16 cellular contexts compared by ENCODE assay signal in the genomic region with DNA sequence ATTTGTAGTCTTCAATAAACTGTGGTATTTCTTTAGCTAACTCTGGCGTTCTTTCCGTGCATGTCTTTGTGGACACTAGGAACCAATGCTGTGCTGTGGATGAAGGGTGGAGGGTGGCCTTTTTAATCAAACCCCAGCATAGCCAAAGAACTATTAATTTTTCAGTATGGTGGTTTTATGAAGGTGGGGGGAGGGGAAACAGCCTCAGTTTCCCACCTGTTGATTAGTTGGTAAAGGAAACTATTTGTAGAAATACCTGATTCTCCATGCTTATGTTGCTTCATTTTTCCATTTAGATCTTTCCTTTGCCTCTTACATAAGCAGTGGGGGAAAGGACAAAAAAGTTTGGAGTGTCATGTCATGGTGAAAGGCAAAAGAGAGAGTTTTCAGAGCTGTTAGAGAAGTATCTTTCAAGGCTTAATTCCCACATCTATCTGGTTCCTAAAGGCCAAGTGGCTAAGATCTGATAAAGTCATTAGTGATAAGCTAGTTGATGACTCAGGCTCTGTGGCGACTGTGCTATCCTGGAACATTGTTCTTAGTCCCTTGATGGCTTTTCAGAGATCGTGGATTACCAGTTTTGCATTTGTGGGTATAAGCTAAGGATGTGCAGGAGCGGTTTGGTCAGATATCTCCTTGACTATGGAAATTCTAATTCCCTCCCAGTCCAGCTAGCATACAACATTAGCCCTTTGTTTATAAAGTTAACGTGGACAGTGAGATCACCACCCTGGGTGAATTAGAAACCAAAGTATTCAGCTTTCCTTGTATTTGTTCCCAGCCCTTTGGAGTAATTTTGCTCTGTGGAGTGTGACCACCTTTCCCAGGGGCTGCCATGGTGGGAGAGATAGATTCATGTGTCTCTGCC. TPM values are rescaled to one million over a fixed set of nuclear protein-coding genes. Genes with fewer than 3 reads are reported as not detected.
DNase-seq lines count a peak whose midpoint lies in the region; ATAC-seq, FAIRE-seq and TF ChIP-seq lines count a peak whose summit lies in the region.
"Had no signal": no experiment of that assay in that cellular context is flagged by ENCODE, and none has a peak within 500 bp of the region (broad histone marks: within the 10 kb centered on the region; RNA-seq: fewer than 3 reads in every experiment).

No MANE protein-coding gene starts in this region.

- H3K27me3 ChIP-seq in AG04450 (ENCODE audit: control insufficient read depth, insufficient read depth, low read length), result no peaks in the 10 kb centered on the region
- no peaks in the 10 kb centered on the region for H3K27me3 ChIP-seq in suprapubic skin
- H3K27me3 ChIP-seq: BLaER1 treated with 17β-estradiol and CSF1 and Interleukin-3, amounts not matched to agents 10 nM and 100 nM; right lobe of liver had no signal

- FAIRE-seq in D721Med (lab: Jason Lieb, UNC), result peak; percentile 11
- FAIRE-seq: bronchial epithelial cell had no signal

- peaks cover 72% of the 10 kb centered on the region for H3K36me3 Mint-ChIP-seq in activated T-helper 2 cell treated with anti-CD3 and anti-CD28 coated beads, Interferon-gamma antibody, Interleukin-2, Interleukin-4, amounts not matched to agents 10 μg/mL and 5 μg/mL and 100 μg/mL, durations not matched to agents 14 hours and 24 hours and 36 hours (ENCODE audit: low read depth)

- H3K4me3 ChIP-seq in AG04450 (ENCODE audit: low read depth, low read length) (no peak overlapping the region), suprapubic skin (no peak overlapping the region)
- H3K4me3 ChIP-seq: BLaER1 treated with 17β-estradiol and CSF1 and Interleukin-3, amounts not matched to agents 10 nM and 100 nM; right lobe of liver had no signal

- DNase-seq in AG04450 (ENCODE audit: low read depth, low spot score), result no peak
- no peak for DNase-seq in D721Med (ENCODE audit: insufficient read length, low spot score)
- DNase-seq in activated T-helper 2 cell treated with anti-CD3 and anti-CD28 coated beads, Interferon-gamma antibody, Interleukin-2, Interleukin-4, amounts not matched to agents 10 μg/mL and 5 μg/mL and 100 μg/mL, durations not matched to agents 14 hours and 24 hours and 36 hours (ENCODE audit: low spot score), result no peak
- DNase-seq in iris pigment epithelial cell (ENCODE audit: low read depth), result peak; percentile 32
- no peak for DNase-seq in OCI-M1 (lab: John Stamatoyannopoulos, UW)
- no peak for DNase-seq in suprapubic skin (ENCODE audit: low spot score in 2 of 2)
- no peak for DNase-seq in NCI-H146 (lab: John Stamatoyannopoulos, UW)
- DNase-seq: KG1; kidney glomerular epithelial cell; NCI-H526 treated with DMSO at 0.1 percent for 48 hours; right lobe of liver; stimulated activated CD4-positive, alpha-beta T cell treated with anti-CD3 and anti-CD28 coated beads, Interleukin-4, amount 100 ng/mL, for 4 hours; stimulated activated naive CD4-positive, alpha-beta T cell treated with Interleukin-2 at 50 U/mL for 16 hours had no signal

- H3K27ac ChIP-seq in AG04450 (ENCODE audit: low read depth, low read length) (peak overlapping the region; percentile 39), suprapubic skin (no peak overlapping the region)
- H3K27ac ChIP-seq: BLaER1 treated with 17β-estradiol and CSF1 and Interleukin-3, amounts not matched to agents 10 nM and 100 nM; right lobe of liver had no signal

- WGBS in suprapubic skin, result 66% methylated on average over 6 of the region's 6 CpGs

- CTCF ChIA-PET in AG04450 (lab: Charles Lee), result interaction anchor here (1.0 to 1.6 kb wide), 3 partner anchors 8 to 283 kb away, joined by 3 to 10 read pairs (median 5); a partner anchor contains a TSS

- no peaks in the 10 kb centered on the region for H3K9me3 Mint-ChIP-seq in activated T-helper 2 cell treated with anti-CD3 and anti-CD28 coated beads, Interferon-gamma antibody, Interleukin-2, Interleukin-4, amounts not matched to agents 10 μg/mL and 5 μg/mL and 100 μg/mL, durations not matched to agents 14 hours and 24 hours and 36 hours

- H3K27ac Mint-ChIP-seq in activated T-helper 2 cell treated with anti-CD3 and anti-CD28 coated beads, Interferon-gamma antibody, Interleukin-2, Interleukin-4, amounts not matched to agents 10 μg/mL and 5 μg/mL and 100 μg/mL, durations not matched to agents 14 hours and 24 hours and 36 hours, result peak overlapping the region; percentile 60

- H3K9me3 ChIP-seq in AG04450 (ENCODE audit: control insufficient read depth, insufficient read depth, low read length) (no peaks in the 10 kb centered on the region), suprapubic skin (no peaks in the 10 kb centered on the region)
- H3K9me3 ChIP-seq: BLaER1 treated with 17β-estradiol and CSF1 and Interleukin-3, amounts not matched to agents 10 nM and 100 nM; right lobe of liver had no signal

- H3K27me3 Mint-ChIP-seq in activated T-helper 2 cell treated with anti-CD3 and anti-CD28 coated beads, Interferon-gamma antibody, Interleukin-2, Interleukin-4, amounts not matched to agents 10 μg/mL and 5 μg/mL and 100 μg/mL, durations not matched to agents 14 hours and 24 hours and 36 hours (ENCODE audit: low read depth), result no peaks in the 10 kb centered on the region

- TF ChIP-seq POLR2A in suprapubic skin (IDR thresholded peaks at IDR 0.05), result no peak

- H3K4me1 Mint-ChIP-seq in activated T-helper 2 cell treated with anti-CD3 and anti-CD28 coated beads, Interferon-gamma antibody, Interleukin-2, Interleukin-4, amounts not matched to agents 10 μg/mL and 5 μg/mL and 100 μg/mL, durations not matched to agents 14 hours and 24 hours and 36 hours (ENCODE audit: low read depth), result peaks cover 26% of the 10 kb centered on the region

- intact Hi-C loops in activated T-helper 2 cell treated with anti-CD3 and anti-CD28 coated beads, Interferon-gamma antibody, Interleukin-2, Interleukin-4, amounts not matched to agents 10 μg/mL and 5 μg/mL and 100 μg/mL, durations not matched to agents 14 hours and 24 hours and 36 hours (cut with micrococcal nuclease), result no loop called here

- ATAC-seq in GM18870 (IDR thresholded peaks at IDR 0.05; ENCODE audit: unreplicated experiment), result no peak
- ATAC-seq: right lobe of liver had no signal

- H3K4me3 Mint-ChIP-seq in activated T-helper 2 cell treated with anti-CD3 and anti-CD28 coated beads, Interferon-gamma antibody, Interleukin-2, Interleukin-4, amounts not matched to agents 10 μg/mL and 5 μg/mL and 100 μg/mL, durations not matched to agents 14 hours and 24 hours and 36 hours (ENCODE audit: low read depth), result no peak overlapping the region

- H3K36me3 ChIP-seq in suprapubic skin, result peaks cover 88% of the 10 kb centered on the region

- POLR2A ChIA-PET in AG04450 (lab: Yijun Ruan, JAX), result no interaction called here

- H3K4me1 ChIP-seq in suprapubic skin, result no peaks in the 10 kb centered on the region
- H3K4me1 ChIP-seq: BLaER1 treated with 17β-estradiol and CSF1 and Interleukin-3, amounts not matched to agents 10 nM and 100 nM; right lobe of liver had no signal

- TF ChIP-seq CTCF in AG04450 (IDR thresholded peaks at IDR 0.05; ENCODE audit: low read depth, low read length) (no peak), D721Med (IDR thresholded peaks at IDR 0.05; ENCODE audit: insufficient read depth, missing control alignments) (no peak), suprapubic skin (IDR thresholded peaks at IDR 0.05) (no peak)

- no peak for TF ChIP-seq EP300 in suprapubic skin (IDR thresholded peaks at IDR 0.05)

RNA-seq across cellular contexts. Expression of a gene that starts 8.7 kb away (rescaled TPM):
- polyA plus RNA-seq in AG04450 (2011; rRNA removed), result 131 and 148 TPM in 2 replicates
- polyA minus RNA-seq in AG04450 (2011; rRNA and poly(A)+ RNA removed), result 64.4 and 80.1 TPM in 2 replicates
- total RNA-seq in activated T-helper 2 cell treated with anti-CD3 and anti-CD28 coated beads, Interferon-gamma antibody, Interleukin-2, Interleukin-4, amounts not matched to agents 10 μg/mL and 5 μg/mL and 100 μg/mL, durations not matched to agents 14 hours and 24 hours and 36 hours, result 112 and 113 TPM in 2 replicates
- 10 to 100 TPM; 66.0 to 88.3 (median 78.4) TPM for total RNA-seq in suprapubic skin

RNA-seq across cellular contexts. Expression of a gene that starts 42.9 kb away (rescaled TPM):
- polyA plus RNA-seq in AG04450 (2011; rRNA removed), result 173 and 177 TPM in 2 replicates
- polyA minus RNA-seq in AG04450 (2011; rRNA and poly(A)+ RNA removed), result 161 and 185 TPM in 2 replicates
- total RNA-seq in activated T-helper 2 cell treated with anti-CD3 and anti-CD28 coated beads, Interferon-gamma antibody, Interleukin-2, Interleukin-4, amounts not matched to agents 10 μg/mL and 5 μg/mL and 100 μg/mL, durations not matched to agents 14 hours and 24 hours and 36 hours, result 259 and 263 TPM in 2 replicates
- total RNA-seq in suprapubic skin, result 100 to 1,000 TPM in 1 of 4 donors, 10 to 100 TPM in 3; 69.8 to 124 (median 83.0) TPM

RNA-seq across cellular contexts. Expression of a gene that starts 57.2 kb away (rescaled TPM):
- polyA plus RNA-seq in AG04450 (2011; rRNA removed), result not detected in 2 replicates
- not detected in 2 replicates for polyA minus RNA-seq in AG04450 (2011; rRNA and poly(A)+ RNA removed)
- not detected in 2 replicates for total RNA-seq in activated T-helper 2 cell treated with anti-CD3 and anti-CD28 coated beads, Interferon-gamma antibody, Interleukin-2, Interleukin-4, amounts not matched to agents 10 μg/mL and 5 μg/mL and 100 μg/mL, durations not matched to agents 14 hours and 24 hours and 36 hours
- total RNA-seq in suprapubic skin, result under 1 TPM in 1 of 4 donors, not detected in 3; 0.26 TPM
- total RNA-seq: bronchial epithelial cell, right lobe of liver had no signal

RNA-seq across cellular contexts. Expression of a gene that starts 57.6 kb away (rescaled TPM):
- not detected in 2 replicates for polyA plus RNA-seq in AG04450 (2011; rRNA removed)
- polyA minus RNA-seq in AG04450 (2011; rRNA and poly(A)+ RNA removed), result not detected in 2 replicates
- not detected in 2 replicates for total RNA-seq in activated T-helper 2 cell treated with anti-CD3 and anti-CD28 coated beads, Interferon-gamma antibody, Interleukin-2, Interleukin-4, amounts not matched to agents 10 μg/mL and 5 μg/mL and 100 μg/mL, durations not matched to agents 14 hours and 24 hours and 36 hours
- total RNA-seq in suprapubic skin, result not detected
- total RNA-seq: bronchial epithelial cell, right lobe of liver had no signal
